In genomic region chr2:56185582-56186046, GRCh38 we compare ENCODE assay signal across 8 cellular contexts. TPM values are rescaled to one million over a fixed set of nuclear protein-coding genes. Genes with fewer than 3 reads are reported as not detected.
DNase-seq lines count a peak whose midpoint lies in the region; ATAC-seq and TF ChIP-seq lines count a peak whose summit lies in the region.

No MANE protein-coding gene starts in this region.

- H3K9me3 Mint-ChIP-seq in CD8-positive, alpha-beta memory T cell = peaks cover 0 to 9% (median 3%) of the 10 kb centered on the region in 5 donors
- no peaks in the 10 kb centered on the region for H3K9me3 Mint-ChIP-seq in dendritic cell treated with granulocyte-macrophage colony-stimulating factor and Interleukin-4, amounts not matched to agents 40 ng/mL and 50 ng/mL, for 4 days
- H3K9me3 Mint-ChIP-seq in memory B cell = no peaks in the 10 kb centered on the region
- H3K9me3 Mint-ChIP-seq in activated CD4-positive, alpha-beta memory T cell treated with anti-CD3 and anti-CD28 coated beads for 36 hours = no peaks in the 10 kb centered on the region

- peaks cover 0 to 2% (median 0%) of the 10 kb centered on the region in 3 donors for H3K36me3 Mint-ChIP-seq in CD8-positive, alpha-beta memory T cell
- no peaks in the 10 kb centered on the region for H3K36me3 Mint-ChIP-seq in dendritic cell treated with granulocyte-macrophage colony-stimulating factor and Interleukin-4, amounts not matched to agents 40 ng/mL and 50 ng/mL, for 4 days (ENCODE audit: low read depth)
- H3K36me3 Mint-ChIP-seq in memory B cell = no peaks in the 10 kb centered on the region
- H3K36me3 Mint-ChIP-seq in activated CD4-positive, alpha-beta memory T cell treated with anti-CD3 and anti-CD28 coated beads for 36 hours = no peaks in the 10 kb centered on the region

- no peak for TF ChIP-seq POLR2A in uterus (IDR thresholded peaks at IDR 0.05)

- peak overlapping the region in 5 of 7 donors; percentile 23 to 52 (median 42) for H3K4me3 Mint-ChIP-seq in CD8-positive, alpha-beta memory T cell
- peak overlapping the region; percentile 73 for H3K4me3 Mint-ChIP-seq in dendritic cell treated with granulocyte-macrophage colony-stimulating factor and Interleukin-4, amounts not matched to agents 40 ng/mL and 50 ng/mL, for 4 days
- peak overlapping the region; percentile 77 for H3K4me3 Mint-ChIP-seq in memory B cell
- H3K4me3 Mint-ChIP-seq in activated CD4-positive, alpha-beta memory T cell treated with anti-CD3 and anti-CD28 coated beads for 36 hours = no peak overlapping the region

- TF ChIP-seq CTCF in MM.1S (IDR thresholded peaks at IDR 0.05; ENCODE audit: low read length) = no peak
- peak in 3 of 4 experiments; percentile 22 to 33 (median 26) for TF ChIP-seq CTCF in uterus (IDR thresholded peaks at IDR 0.05)

- ATAC-seq in memory B cell (ENCODE audit: low read depth) = no peak
- no peak for ATAC-seq in GM19035 (IDR thresholded peaks at IDR 0.05; ENCODE audit: unreplicated experiment)
- ATAC-seq in GM18861 (IDR thresholded peaks at IDR 0.05; ENCODE audit: unreplicated experiment) = no peak

- no peaks in the 10 kb centered on the region for H3K9me3 ChIP-seq in CD8-positive, alpha-beta memory T cell (ENCODE audit: low read length)
- H3K9me3 ChIP-seq in MM.1S (replicated peaks; ENCODE audit: insufficient read depth, low read length) (no peaks in the 10 kb centered on the region), uterus (no peaks in the 10 kb centered on the region)

- no peak for DNase-seq in CD8-positive, alpha-beta memory T cell
- DNase-seq in MM.1S (no peak), memory B cell (ENCODE audit: low spot score in 2 of 2) (no peak), uterus (peak; percentile 26 to 48)
- DNase-seq in activated CD4-positive, alpha-beta memory T cell treated with anti-CD3 and anti-CD28 coated beads for 36 hours = no peak

- POLR2A ChIA-PET in CD8-positive, alpha-beta memory T cell (lab: Charles Lee) = no interaction called here
- POLR2A ChIA-PET in activated CD4-positive, alpha-beta memory T cell treated with anti-CD3 and anti-CD28 coated beads for 36 hours (lab: Charles Lee) = no interaction called here

- no peaks in the 10 kb centered on the region for H3F3A ChIP-seq in MM.1S (ENCODE audit: insufficient read depth, low read length)

- H3K27ac ChIP-seq in CD8-positive, alpha-beta memory T cell (ENCODE audit: low read depth, low read length) = no peak overlapping the region
- no peak overlapping the region for H3K27ac ChIP-seq in MM.1S (ENCODE audit: low read length)
- peak overlapping the region; percentile 54 to 89 for H3K27ac ChIP-seq in uterus

- no peaks in the 10 kb centered on the region for H4K20me1 ChIP-seq in MM.1S (ENCODE audit: insufficient read depth, low read length)

- CTCF ChIA-PET in CD8-positive, alpha-beta memory T cell (lab: Charles Lee) = no interaction called here
- CTCF ChIA-PET in activated CD4-positive, alpha-beta memory T cell treated with anti-CD3 and anti-CD28 coated beads for 36 hours (lab: Charles Lee) = no interaction called here

- H3K36me3 ChIP-seq in CD8-positive, alpha-beta memory T cell (ENCODE audit: insufficient read depth, low read length) = no peaks in the 10 kb centered on the region
- H3K36me3 ChIP-seq in MM.1S (replicated peaks; ENCODE audit: insufficient read depth, low read length) (no peaks in the 10 kb centered on the region), uterus (no peaks in the 10 kb centered on the region)

- no peaks in the 10 kb centered on the region for H3K4me1 ChIP-seq in CD8-positive, alpha-beta memory T cell (ENCODE audit: insufficient read depth, low read length)
- no peaks in the 10 kb centered on the region for H3K4me1 ChIP-seq in MM.1S (ENCODE audit: low read length)
- H3K4me1 ChIP-seq in uterus = peaks cover 3 to 6% of the 10 kb centered on the region in 2 donors

- peak overlapping the region in 1 of 8 donors; percentile 20 for H3K27ac Mint-ChIP-seq in CD8-positive, alpha-beta memory T cell
- no peak overlapping the region for H3K27ac Mint-ChIP-seq in dendritic cell treated with granulocyte-macrophage colony-stimulating factor and Interleukin-4, amounts not matched to agents 40 ng/mL and 50 ng/mL, for 4 days
- no peak overlapping the region for H3K27ac Mint-ChIP-seq in memory B cell
- H3K27ac Mint-ChIP-seq in activated CD4-positive, alpha-beta memory T cell treated with anti-CD3 and anti-CD28 coated beads for 36 hours = no peak overlapping the region

- H3K27me3 ChIP-seq in CD8-positive, alpha-beta memory T cell (ENCODE audit: insufficient read depth, low read length, poor library complexity, severe bottlenecking) = peaks cover 13% of the 10 kb centered on the region
- 0 out of 2 replicates have a peak, but pooled peaks cover 4% of the 10 kb centered on the region for H3K27me3 ChIP-seq in MM.1S (replicated peaks; ENCODE audit: insufficient read depth, low read length)
- H3K27me3 ChIP-seq in uterus = no peaks in the 10 kb centered on the region

- H3K27me3 Mint-ChIP-seq in CD8-positive, alpha-beta memory T cell = peaks cover 36 to 71% of the 10 kb centered on the region in 2 donors
- H3K27me3 Mint-ChIP-seq in dendritic cell treated with granulocyte-macrophage colony-stimulating factor and Interleukin-4, amounts not matched to agents 40 ng/mL and 50 ng/mL, for 4 days = peaks cover 59% of the 10 kb centered on the region
- peaks cover 30% of the 10 kb centered on the region for H3K27me3 Mint-ChIP-seq in memory B cell
- H3K27me3 Mint-ChIP-seq in activated CD4-positive, alpha-beta memory T cell treated with anti-CD3 and anti-CD28 coated beads for 36 hours = peaks cover 52% of the 10 kb centered on the region

- peaks cover 2 to 15% (median 14%) of the 10 kb centered on the region in 3 donors for H3K4me1 Mint-ChIP-seq in CD8-positive, alpha-beta memory T cell
- peaks cover 20% of the 10 kb centered on the region for H3K4me1 Mint-ChIP-seq in dendritic cell treated with granulocyte-macrophage colony-stimulating factor and Interleukin-4, amounts not matched to agents 40 ng/mL and 50 ng/mL, for 4 days (ENCODE audit: low read depth)
- H3K4me1 Mint-ChIP-seq in memory B cell = peaks cover 4% of the 10 kb centered on the region
- peaks cover 8% of the 10 kb centered on the region for H3K4me1 Mint-ChIP-seq in activated CD4-positive, alpha-beta memory T cell treated with anti-CD3 and anti-CD28 coated beads for 36 hours (ENCODE audit: low read depth)

- H3K4me3 ChIP-seq in CD8-positive, alpha-beta memory T cell (ENCODE audit: low read length) = no peak overlapping the region
- H3K4me3 ChIP-seq in MM.1S (ENCODE audit: low read length) (peak overlapping the region; percentile 61; the same call in 1 of the 2 replicates), uterus (peak overlapping the region; percentile 35 to 59)

- H3K4me2 ChIP-seq in MM.1S (ENCODE audit: low read depth, low read length) = peak overlapping the region; percentile 96; the same call in 1 of the 2 replicates

- no peak overlapping the region for H3K9ac ChIP-seq in MM.1S (ENCODE audit: low read length)

- H3K79me2 ChIP-seq in MM.1S (ENCODE audit: low read length) = no peaks in the 10 kb centered on the region

- intact Hi-C loops in dendritic cell treated with granulocyte-macrophage colony-stimulating factor and Interleukin-4, amounts not matched to agents 40 ng/mL and 50 ng/mL, for 4 days (cut with micrococcal nuclease) = no loop called here
- intact Hi-C loops in uterus (cut with DNase I; ENCODE audit: low total_unique reads) = no loop called here
- intact Hi-C loops in activated CD4-positive, alpha-beta memory T cell treated with anti-CD3 and anti-CD28 coated beads for 36 hours (cut with micrococcal nuclease) = no loop called here

- no peak overlapping the region for H2AFZ ChIP-seq in MM.1S (ENCODE audit: low read length)

- H3K9me2 ChIP-seq in MM.1S (replicated peaks; ENCODE audit: insufficient read depth, low read length) = no peaks in the 10 kb centered on the region

RNA-seq across cellular contexts. Expression of gene CCDC85A, which starts 1.8 kb away (rescaled TPM):
- total RNA-seq in CD8-positive, alpha-beta memory T cell = not detected
- polyA plus RNA-seq in CD8-positive, alpha-beta memory T cell = not detected
- 10 to 100 TPM in 3 of 4 donors, 1 to 10 TPM in 1; 4.7 to 23.2 (median 16.8) TPM for total RNA-seq in uterus
- total RNA-seq in activated CD4-positive, alpha-beta memory T cell treated with anti-CD3 and anti-CD28 coated beads for 36 hours = not detected

Comparison
In these comparisons a context has a peak if more than half of its experiments do, and no peak if none do; other contexts are left out.
1. DNase-seq: peak in uterus (2 of 2); none in CD8-positive, alpha-beta memory T cell (0 of 5), MM.1S (single experiment), memory B cell (0 of 2) and activated CD4-positive, alpha-beta memory T cell treated with anti-CD3 and anti-CD28 coated beads for 36 hours (single experiment).
2. H3K27ac ChIP-seq: peak in uterus (2 of 2); none in CD8-positive, alpha-beta memory T cell (single experiment) and MM.1S (single experiment).
3. RNA of gene CCDC85A, which starts 1.8 kb away (total RNA-seq): 4.7 to 23.2 TPM in uterus; not detected in CD8-positive, alpha-beta memory T cell and not detected in activated CD4-positive, alpha-beta memory T cell treated with anti-CD3 and anti-CD28 coated beads for 36 hours; every median in the first group is over 4 times any median in the second.